Comparison of ENCODE assay signal across 11 cellular contexts in genomic region chr14:77988966-77989365, GRCh38.
DNase-seq lines count a peak whose midpoint lies in the region; ATAC-seq and TF ChIP-seq lines count a peak whose summit lies in the region.
"Had no signal": no experiment of that assay in that cellular context is flagged by ENCODE, and none has a peak within 500 bp of the region (broad histone marks: within the 10 kb centered on the region; RNA-seq: fewer than 3 reads in every experiment).

No MANE protein-coding gene starts in this region.

- no peaks in the 10 kb centered on the region for H3K79me1 ChIP-seq in H9 (ENCODE audit: insufficient read depth, low read depth, low read length, poor library complexity, severe bottlenecking)

- H2BK20ac ChIP-seq in H9 (ENCODE audit: low read depth, low read length, poor library complexity, severe bottlenecking), result no peak overlapping the region

- intact Hi-C loops in CD8-positive, alpha-beta T cell (cut with DNase I, micrococcal nuclease), result no loop called here

- TF ChIP-seq CTCF in parathyroid adenoma (IDR thresholded peaks at IDR 0.05) (no peak), H9 (conservative IDR thresholded peaks at IDR 0.05) (no peak)
- TF ChIP-seq CTCF in CD8-positive, alpha-beta T cell (IDR thresholded peaks at IDR 0.05), result no peak

- H3T11ph ChIP-seq in H9 (ENCODE audit: low read length), result no peak overlapping the region

- H3K27me3 Mint-ChIP-seq in CD8-positive, alpha-beta T cell (ENCODE audit: low read depth), result peaks cover 3% of the 10 kb centered on the region
- H3K27me3 Mint-ChIP-seq in H9 (ENCODE audit: low read depth), result no peaks in the 10 kb centered on the region

- peak; percentile 82 for DNase-seq in glomerular visceral epithelial cell (ENCODE audit: extremely low spot score)
- no peak for DNase-seq in CD8-positive, alpha-beta T cell
- DNase-seq in activated CD8-positive, alpha-beta memory T cell treated with anti-CD3 and anti-CD28 coated beads, Interleukin-2, amount 50 U/mL, for 48 hours, result no peak
- no peak for DNase-seq in H9
- DNase-seq: activated CD4-positive, CD25-positive, alpha-beta regulatory T cell treated with anti-CD3 and anti-CD28 coated beads, Interleukin-2, amount 50 U/mL, for 72 hours; stimulated activated naive CD4-positive, alpha-beta T cell treated with Interleukin-2 at 50 U/mL for 16 hours had no signal

- H3K4me1 Mint-ChIP-seq in CD8-positive, alpha-beta T cell (ENCODE audit: low read depth), result no peaks in the 10 kb centered on the region
- H3K4me1 Mint-ChIP-seq in H9, result peaks cover 3 to 7% of the 10 kb centered on the region in 2 experiments

- H3K18ac ChIP-seq in H9 (ENCODE audit: insufficient read length, low read depth, low read length), result no peak overlapping the region

- POLR2A ChIA-PET in CD8-positive, alpha-beta T cell (lab: Charles Lee), result no interaction called here

- no peak overlapping the region for H3K4me3 Mint-ChIP-seq in CD8-positive, alpha-beta T cell
- no peak overlapping the region for H3K4me3 Mint-ChIP-seq in H9

- no peak overlapping the region for H3K4me3 ChIP-seq in BLaER1 treated with 17β-estradiol and CSF1 and Interleukin-3, amounts not matched to agents 10 nM and 100 nM
- no peak overlapping the region for H3K4me3 ChIP-seq in parathyroid adenoma (ENCODE audit: low read depth, low read length)
- no peak overlapping the region for H3K4me3 ChIP-seq in CD8-positive, alpha-beta T cell (ENCODE audit: low read depth, low read length)

- no peak overlapping the region for H2BK5ac ChIP-seq in H9 (ENCODE audit: insufficient read length, low read length)

- no peaks in the 10 kb centered on the region for H3K23me2 ChIP-seq in H9 (ENCODE audit: insufficient read length, low read depth, low read length, poor library complexity, severe bottlenecking)

- H3K27me3 ChIP-seq in BLaER1 treated with 17β-estradiol and CSF1 and Interleukin-3, amounts not matched to agents 10 nM and 100 nM, result no peaks in the 10 kb centered on the region
- H3K27me3 ChIP-seq in parathyroid adenoma (ENCODE audit: control insufficient read depth, insufficient read depth, low read length) (no peaks in the 10 kb centered on the region), H9 (ENCODE audit: insufficient read depth, low read length) (no peaks in the 10 kb centered on the region)
- H3K27me3 ChIP-seq in CD8-positive, alpha-beta T cell (ENCODE audit: insufficient read depth, low read length), result no peaks in the 10 kb centered on the region

- H3K27ac ChIP-seq in BLaER1 treated with 17β-estradiol and CSF1 and Interleukin-3, amounts not matched to agents 10 nM and 100 nM, result no peak overlapping the region
- H3K27ac ChIP-seq in angular gyrus (ENCODE audit: low read depth, low read length), result peak overlapping the region; percentile 92
- H3K27ac ChIP-seq in parathyroid adenoma, result peak overlapping the region; percentile 11
- H3K27ac ChIP-seq in CD8-positive, alpha-beta T cell (ENCODE audit: low read depth, low read length), result no peak overlapping the region
- H3K27ac ChIP-seq in H9 (ENCODE audit: insufficient read length, low read depth, low read length), result no peak overlapping the region

- H2AFZ ChIP-seq in parathyroid adenoma (no peak overlapping the region), H9 (ENCODE audit: low read length) (no peak overlapping the region)

- H3K14ac ChIP-seq in H9 (ENCODE audit: insufficient read depth, low read length), result no peak overlapping the region

- H3K4me2 ChIP-seq in BLaER1 treated with 17β-estradiol and CSF1 and Interleukin-3, amounts not matched to agents 10 nM and 100 nM, result peak overlapping the region in 10 of 11 experiments; percentile 13 to 53 (median 36); a peak in 16 of 22 replicates
- H3K4me2 ChIP-seq in parathyroid adenoma (ENCODE audit: low read length), result no peak overlapping the region
- H3K4me2 ChIP-seq in H9 (ENCODE audit: insufficient read depth, insufficient read length, low read length), result no peak overlapping the region

- no peak overlapping the region for H2BK120ac ChIP-seq in H9 (ENCODE audit: low read depth, low read length, poor library complexity, severe bottlenecking)

- no peak overlapping the region for H2AK5ac ChIP-seq in H9 (ENCODE audit: insufficient read length, low read length)

- no peak overlapping the region for H3K23ac ChIP-seq in H9 (ENCODE audit: insufficient read length, low read depth, low read length)

- H3K27ac Mint-ChIP-seq in CD8-positive, alpha-beta T cell, result no peak overlapping the region
- no peak overlapping the region for H3K27ac Mint-ChIP-seq in H9
- H3K27ac Mint-ChIP-seq: activated naive CD4-positive, alpha-beta T cell treated with anti-CD3 and anti-CD28 coated beads, Interleukin-2, amount 50 U/mL, for 72 hours had no signal

- H4K8ac ChIP-seq in H9 (replicated peaks; ENCODE audit: insufficient read length, low read depth, low read length), result no peak overlapping the region

- H3K4ac ChIP-seq in H9 (ENCODE audit: low read depth, low read length), result no peak overlapping the region

- no peak for ATAC-seq in CD8-positive, alpha-beta T cell
- no peak for ATAC-seq in GM21619 (IDR thresholded peaks at IDR 0.05; ENCODE audit: unreplicated experiment)

- WGBS in H9 (ENCODE audit: extremely low coverage, insufficient read length, low lambda C conversion rate), result no CpG with 5 or more reads among the region's 2 CpGs

- H3K56ac ChIP-seq in H9 (ENCODE audit: insufficient read length, low read depth, low read length), result no peak overlapping the region

- H3K9me3 ChIP-seq in BLaER1 treated with 17β-estradiol and CSF1 and Interleukin-3, amounts not matched to agents 10 nM and 100 nM (replicated peaks in 1 of 11), result peaks cover 0 to 5% (median 0%) of the 10 kb centered on the region in 11 experiments; a peak in 2 of 22 replicates
- H3K9me3 ChIP-seq in parathyroid adenoma (ENCODE audit: control insufficient read depth, low read length) (no peaks in the 10 kb centered on the region), H9 (ENCODE audit: control insufficient read depth, low read depth, low read length) (no peaks in the 10 kb centered on the region)
- no peaks in the 10 kb centered on the region for H3K9me3 ChIP-seq in CD8-positive, alpha-beta T cell (ENCODE audit: low read length)

- H4K20me1 ChIP-seq in BLaER1 treated with 17β-estradiol and CSF1 and Interleukin-3, amounts not matched to agents 10 nM and 100 nM, result no peaks in the 10 kb centered on the region
- H4K20me1 ChIP-seq in H9 (ENCODE audit: control insufficient read depth, insufficient read depth, insufficient read length), result no peaks in the 10 kb centered on the region

- no peaks in the 10 kb centered on the region for H3K79me2 ChIP-seq in parathyroid adenoma
- no peaks in the 10 kb centered on the region for H3K79me2 ChIP-seq in H9 (ENCODE audit: insufficient read depth, low read length)

- H2BK12ac ChIP-seq in H9 (ENCODE audit: insufficient read length, low read depth, low read length), result no peak overlapping the region

- no peaks in the 10 kb centered on the region for H3K36me3 Mint-ChIP-seq in CD8-positive, alpha-beta T cell
- peaks cover 0 to 3% (median 0%) of the 10 kb centered on the region in 3 experiments; a peak in 2 of 7 replicates for H3K36me3 Mint-ChIP-seq in H9 (ENCODE audit: insufficient read depth in 1 of 3, low read depth in 3 of 3)
- H3K36me3 Mint-ChIP-seq: activated naive CD4-positive, alpha-beta T cell treated with anti-CD3 and anti-CD28 coated beads, Interleukin-2, amount 50 U/mL, for 72 hours had no signal

- CTCF ChIA-PET in CD8-positive, alpha-beta T cell (lab: Charles Lee), result interaction anchor here (1.2 kb wide), 1 partner anchor 19 kb away, joined by 3 read pairs; no protein-coding TSS in a partner anchor

- H3K36me3 ChIP-seq in BLaER1 treated with 17β-estradiol and CSF1 and Interleukin-3, amounts not matched to agents 10 nM and 100 nM, result no peaks in the 10 kb centered on the region
- no peaks in the 10 kb centered on the region for H3K36me3 ChIP-seq in parathyroid adenoma (ENCODE audit: control insufficient read depth, insufficient read depth, low read length)
- H3K36me3 ChIP-seq in CD8-positive, alpha-beta T cell (ENCODE audit: insufficient read depth, low read length), result no peaks in the 10 kb centered on the region

- H3K4me1 ChIP-seq in BLaER1 treated with 17β-estradiol and CSF1 and Interleukin-3, amounts not matched to agents 10 nM and 100 nM, result peaks cover 25 to 54% (median 42%) of the 10 kb centered on the region in 10 experiments
- H3K4me1 ChIP-seq in parathyroid adenoma, result no peaks in the 10 kb centered on the region
- no peaks in the 10 kb centered on the region for H3K4me1 ChIP-seq in CD8-positive, alpha-beta T cell (ENCODE audit: insufficient read depth, low read length)
- H3K4me1 ChIP-seq in H9 (ENCODE audit: insufficient read depth, low read length), result no peaks in the 10 kb centered on the region

- no peak overlapping the region for H4K91ac ChIP-seq in H9 (ENCODE audit: insufficient read length, low read depth, low read length)

- no peak overlapping the region for H2BK15ac ChIP-seq in H9 (ENCODE audit: low read depth, low read length)

- no peak overlapping the region for H3K9ac ChIP-seq in BLaER1 treated with 17β-estradiol and CSF1 and Interleukin-3, amounts not matched to agents 10 nM and 100 nM
- no peak overlapping the region for H3K9ac ChIP-seq in parathyroid adenoma
- no peak overlapping the region for H3K9ac ChIP-seq in H9 (ENCODE audit: extremely low read depth, insufficient read length, low read length)

- H3K9me3 Mint-ChIP-seq in CD8-positive, alpha-beta T cell, result no peaks in the 10 kb centered on the region
- H3K9me3 Mint-ChIP-seq in H9, result peaks cover 3 to 4% of the 10 kb centered on the region in 2 experiments; a peak in 3 of 5 replicates
- H3K9me3 Mint-ChIP-seq: activated naive CD4-positive, alpha-beta T cell treated with anti-CD3 and anti-CD28 coated beads, Interleukin-2, amount 50 U/mL, for 72 hours had no signal

- H4K5ac ChIP-seq in H9 (ENCODE audit: insufficient read length, low read depth, low read length), result no peak overlapping the region

Comparison
In these comparisons a context has a peak if more than half of its experiments do, and no peak if none do; other contexts are left out.
1. H3K27ac ChIP-seq: peak in angular gyrus (single experiment) and parathyroid adenoma (single experiment); none in BLaER1 treated with 17β-estradiol and CSF1 and Interleukin-3, amounts not matched to agents 10 nM and 100 nM (0 of 11), CD8-positive, alpha-beta T cell (single experiment) and H9 (single experiment).
2. H3K4me2 ChIP-seq: peak in BLaER1 treated with 17β-estradiol and CSF1 and Interleukin-3, amounts not matched to agents 10 nM and 100 nM (10 of 11); none in parathyroid adenoma (single experiment) and H9 (single experiment).